In genomic region chr1:38013027-38013588, GRCh38 we compare ENCODE assay signal across 8 cellular contexts. TPM values are rescaled to one million over a fixed set of nuclear protein-coding genes. Genes with fewer than 3 reads are reported as not detected.
DNase-seq lines count a peak whose midpoint lies in the region; ATAC-seq, FAIRE-seq and TF ChIP-seq lines count a peak whose summit lies in the region.

No MANE protein-coding gene starts in this region.

- H3K9me3 ChIP-seq in muscle layer of duodenum (ENCODE audit: control insufficient read depth in 1 of 2, low read length in 2 of 2) = no peaks in the 10 kb centered on the region

- H3K27ac ChIP-seq in ACC112 (ENCODE audit: low read depth, low read length) (peak overlapping the region; percentile 88), dorsolateral prefrontal cortex (peak overlapping the region; percentile 20 to 96 (median 84)), muscle layer of duodenum (ENCODE audit: low read length) (peak overlapping the region; percentile 97)

- peak; percentile 11 for ATAC-seq in GM18909 (IDR thresholded peaks at IDR 0.05; ENCODE audit: poor library complexity, unreplicated experiment)

- TF ChIP-seq CTCF in dorsolateral prefrontal cortex (IDR thresholded peaks at IDR 0.05 in 54 of 56, conservative IDR thresholded peaks at IDR 0.05 in 2 of 56; ENCODE audit: low read depth in 1 of 56, partially characterized antibody in 56 of 56) (no peak), D721Med (IDR thresholded peaks at IDR 0.05; ENCODE audit: insufficient read depth, missing control alignments) (no peak)

- H3K36me3 ChIP-seq in ACC112 (ENCODE audit: insufficient read depth, low read length) (peaks cover 12% of the 10 kb centered on the region), muscle layer of duodenum (ENCODE audit: control insufficient read depth in 1 of 2, insufficient read depth in 2 of 2, low read length in 2 of 2) (peaks cover 7 to 10% of the 10 kb centered on the region in 2 donors)

- no peak for FAIRE-seq in D721Med (lab: Jason Lieb, UNC)

- intact Hi-C loops in dorsolateral prefrontal cortex (cut with DNase I) = loop anchor here (2.0 kb wide), 2 partner anchors 22 to 322 kb away; partner anchors contain the start of gene SF3A3 (in 1 of the 2)

- H3K27me3 ChIP-seq in ACC112 (ENCODE audit: insufficient read depth, low read length) = no peaks in the 10 kb centered on the region
- no peaks in the 10 kb centered on the region for H3K27me3 ChIP-seq in dorsolateral prefrontal cortex
- H3K27me3 ChIP-seq in muscle layer of duodenum (ENCODE audit: low read depth, low read length) = no peaks in the 10 kb centered on the region

- peaks cover 59% of the 10 kb centered on the region for H3K79me2 ChIP-seq in ACC112 (ENCODE audit: control insufficient read depth, insufficient read depth, low read length, unreplicated experiment)

- peaks cover 46% of the 10 kb centered on the region for H3K4me1 ChIP-seq in ACC112 (ENCODE audit: control insufficient read depth, insufficient read depth, low read length, unreplicated experiment)
- peaks cover 9 to 43% of the 10 kb centered on the region in 2 donors for H3K4me1 ChIP-seq in muscle layer of duodenum (ENCODE audit: control insufficient read depth in 1 of 2, insufficient read depth in 2 of 2, low read length in 2 of 2)

- H3K4me3 ChIP-seq in ACC112 (ENCODE audit: low read depth, low read length) (peak overlapping the region; percentile 90), dorsolateral prefrontal cortex (peak overlapping the region; percentile 56 to 99 (median 86)), muscle layer of duodenum (ENCODE audit: low read depth in 1 of 2, low read length in 2 of 2) (peak overlapping the region; percentile 77 to 94)

- DNase-seq in NCI-H69 (lab: John Stamatoyannopoulos, UW) = peak; percentile 64
- DNase-seq in dorsolateral prefrontal cortex = no peak
- no peak for DNase-seq in SW480 (ENCODE audit: low spot score)
- DNase-seq in activated CD4-positive, alpha-beta T cell treated with anti-CD3 and anti-CD28 coated beads, Interleukin-2, amount 50 U/mL, for 4 hours = no peak
- DNase-seq in D721Med (ENCODE audit: insufficient read length, low spot score) = no peak

- H2AFZ ChIP-seq in ACC112 (ENCODE audit: low read length, unreplicated experiment) = peak overlapping the region; percentile 90

RNA-seq across cellular contexts. Expression of gene UTP11, which starts 0.6 kb away (rescaled TPM):
- 10 to 100 TPM; 13.6 to 33.4 (median 24.4) TPM for total RNA-seq in dorsolateral prefrontal cortex

RNA-seq across cellular contexts. Expression of gene FHL3, which starts 7.8 kb away (rescaled TPM):
- 10 to 100 TPM in 51 of 120 experiments, 1 to 10 TPM in 69; 5.8 to 18.5 (median 9.6) TPM for total RNA-seq in dorsolateral prefrontal cortex

RNA-seq across cellular contexts. Expression of gene SF3A3, which starts 23.3 kb away (rescaled TPM):
- total RNA-seq in dorsolateral prefrontal cortex = 10 to 100 TPM; 30.2 to 67.9 (median 44.5) TPM

RNA-seq across cellular contexts. Expression of gene POU3F1, which starts 33.5 kb away (rescaled TPM):
- 1 to 10 TPM; 1.6 to 8.4 (median 4.4) TPM for total RNA-seq in dorsolateral prefrontal cortex
